ENCODE assay signal across 1 cellular context in the genomic region with DNA sequence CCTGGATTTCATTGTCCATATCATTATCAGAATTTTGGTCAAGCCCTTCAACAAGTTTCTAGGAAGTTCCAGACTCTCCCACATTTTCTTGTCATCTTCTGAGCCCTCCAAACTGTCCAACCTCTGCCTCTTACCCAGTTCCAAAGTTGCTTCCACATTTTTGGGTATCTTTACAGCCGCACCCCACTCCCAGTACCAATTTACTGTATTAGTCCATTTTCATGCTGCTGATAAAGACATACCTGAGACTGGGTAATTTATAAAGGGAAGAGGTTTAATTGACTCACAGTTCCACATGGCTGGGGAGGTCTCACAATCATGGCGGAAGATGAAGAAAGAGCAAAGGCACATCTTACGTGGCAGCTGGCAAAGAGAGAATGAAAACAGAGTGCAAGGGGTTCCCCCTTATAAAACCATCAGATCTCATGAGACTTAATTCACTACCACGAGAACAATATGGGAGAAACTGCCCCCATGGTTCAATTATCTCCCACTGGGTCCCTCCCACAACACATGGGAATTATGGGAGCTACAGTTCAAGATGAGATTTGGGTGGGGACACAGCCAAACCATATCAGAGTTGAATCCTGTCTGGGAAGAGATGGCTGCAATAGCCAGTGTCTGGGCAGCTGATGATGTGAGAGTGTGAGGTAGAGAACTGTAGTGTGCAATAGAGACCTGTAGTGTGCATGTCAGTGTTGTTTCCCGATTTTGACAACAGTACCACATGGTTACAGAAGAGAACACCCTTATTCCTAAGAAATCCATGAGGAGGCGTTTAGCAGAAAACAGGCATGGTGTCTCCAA.
TF ChIP-seq lines count a peak whose summit lies in the region.

No MANE protein-coding gene starts in this region.

TF ChIP-seq in HEK293, 187 proteins besides CTCF, POLR2A, EP300 and RAD21:
- peak; percentile 72 for TF ChIP-seq ZNF707 (tag by site-specific recombination; IDR thresholded peaks at IDR 0.05)
